17 cellular contexts compared by ENCODE assay signal in the genomic region with DNA sequence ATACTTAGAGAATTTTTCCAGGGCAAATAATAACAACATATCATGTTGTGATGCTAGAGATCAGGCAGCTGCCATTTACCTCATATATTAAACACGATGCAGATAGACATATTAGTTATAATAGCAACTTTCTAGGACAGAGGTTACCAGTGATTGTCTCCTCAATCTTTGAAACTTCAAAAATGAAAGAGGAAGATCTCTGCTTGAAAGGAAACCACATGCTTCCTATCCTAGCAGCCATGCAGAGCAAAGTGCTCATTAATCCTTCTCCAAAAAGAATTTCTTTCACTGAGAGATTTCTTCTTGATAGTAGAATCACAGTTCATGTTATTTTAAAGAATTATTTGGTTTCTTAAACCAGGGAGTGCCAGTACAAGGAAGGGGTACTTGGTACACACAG.
A peak's percentile ranks its signal among the peaks of the same experiment; 100 is the strongest.
DNase-seq lines count a peak whose midpoint lies in the region; ATAC-seq lines count a peak whose summit lies in the region.
"Had no signal": no experiment of that assay in that cellular context is flagged by ENCODE, and none has a peak within 500 bp of the region (broad histone marks: within the 10 kb centered on the region; RNA-seq: fewer than 3 reads in every experiment).

No MANE protein-coding gene starts in this region.

- peak; percentile 53 for ATAC-seq in HG03039 (IDR thresholded peaks at IDR 0.05; ENCODE audit: unreplicated experiment)

- DNase-seq in SKM-1 treated with dmso at 0.1 percent for 144 hours (lab: John Stamatoyannopoulos, UW; ENCODE audit: unreplicated experiment) (peak; percentile 2), SKM-1 (lab: John Stamatoyannopoulos, UW; ENCODE audit: unreplicated experiment) (no peak), MV-4-11 (lab: John Stamatoyannopoulos, UW) (peak; percentile 4), epidermal melanocyte (ENCODE audit: insufficient read length, low spot score) (no peak), NCI-H1417 (lab: John Stamatoyannopoulos, UW) (no peak), NCI-H2029 (lab: John Stamatoyannopoulos, UW) (no peak), NCI-H128 (lab: John Stamatoyannopoulos, UW; ENCODE audit: unreplicated experiment) (no peak)
- DNase-seq: CD4-positive, CD25-positive, alpha-beta regulatory T cell; KG1; MG63; NCI-H1436 treated with DMSO at 0.1 percent for 48 hours; NCI-H2081 treated with DMSO at 0.1 percent for 48 hours; NCI-H69; Peyer's patch; Right ventricle myocardium superior; SW 1271 had no signal

Comparison
In these comparisons a context has a peak if more than half of its experiments do, and no peak if none do; other contexts are left out.
1. DNase-seq: peak in SKM-1 treated with dmso at 0.1 percent for 144 hours (single experiment) and MV-4-11 (single experiment); none in SKM-1 (single experiment), epidermal melanocyte (single experiment), NCI-H1417 (0 of 3), NCI-H2029 (single experiment) and NCI-H128 (single experiment).